1 cellular context compared by ENCODE assay signal in the genomic region with DNA sequence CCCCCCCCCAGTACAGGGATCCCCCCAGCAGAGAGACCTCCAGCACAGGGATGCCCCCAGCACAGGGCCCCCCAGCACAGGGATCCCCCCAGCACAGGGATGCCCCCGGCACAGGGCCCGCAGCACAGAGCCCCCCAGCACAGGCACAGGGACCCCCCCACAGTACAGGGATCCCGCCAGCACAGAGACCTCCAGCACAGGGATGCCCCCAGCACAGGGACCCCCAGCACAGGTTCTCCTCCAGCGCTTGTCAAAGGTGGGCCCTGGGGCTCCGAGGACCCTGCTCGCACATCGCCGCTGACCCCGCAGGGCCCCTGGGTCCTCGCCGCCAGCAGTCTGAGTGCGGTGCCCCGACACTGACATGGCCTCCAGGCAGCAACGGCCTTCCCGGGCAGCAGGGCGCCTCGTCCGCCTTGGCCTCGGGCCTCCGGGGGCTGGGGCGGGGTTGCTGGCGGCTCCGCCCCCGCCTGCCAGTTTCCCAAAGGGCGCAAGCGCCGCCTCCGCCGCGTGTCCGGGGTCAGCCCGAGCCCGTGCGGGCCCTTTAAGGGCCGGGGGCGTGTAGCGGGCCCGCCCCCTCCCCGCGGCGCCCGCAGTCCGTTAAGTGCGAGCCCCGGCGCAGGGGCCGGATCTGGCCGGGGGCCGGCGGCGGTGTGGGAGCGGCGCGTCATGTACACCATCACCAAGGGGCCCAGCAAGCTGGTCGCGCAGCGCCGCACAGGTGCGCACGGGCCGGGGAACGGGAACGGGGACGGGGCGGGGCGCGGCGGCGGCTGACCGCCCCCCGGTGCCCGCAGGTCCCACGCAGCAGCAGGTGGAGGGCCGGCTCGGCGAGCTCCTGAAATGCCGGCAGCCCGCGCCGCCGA.
TF ChIP-seq lines count a peak whose summit lies in the region.

A gene with protein sequence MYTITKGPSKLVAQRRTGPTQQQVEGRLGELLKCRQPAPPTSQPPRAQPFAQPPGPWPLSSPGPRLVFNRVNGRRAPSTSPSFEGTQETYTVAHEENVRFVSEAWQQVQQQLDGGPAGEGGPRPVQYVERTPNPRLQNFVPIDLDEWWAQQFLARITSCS (plus strand): TSS at position 503 of the 863 bp plus-strand sequence. CDS start 164 bp downstream, at position 667.

TF ChIP-seq in IMR-90, 13 proteins besides CTCF, POLR2A, EP300 and RAD21:
- TF ChIP-seq FOS (IDR thresholded peaks at IDR 0.05; ENCODE audit: low read depth, low read length) (no peak), CEBPB (IDR thresholded peaks at IDR 0.05; ENCODE audit: low read depth, low read length) (no peak), CHD1 (IDR thresholded peaks at IDR 0.05; ENCODE audit: low read depth, low read length) (no peak), MAFK (IDR thresholded peaks at IDR 0.05; ENCODE audit: low read depth, low read length) (no peak), RCOR1 (IDR thresholded peaks at IDR 0.05; ENCODE audit: insufficient replicate concordance, low read length) (no peak), MXI1 (IDR thresholded peaks at IDR 0.05; ENCODE audit: borderline replicate concordance, low read depth, low read length) (peak; percentile 73; the same call in 1 of the 2 replicates), BHLHE40 (IDR thresholded peaks at IDR 0.05; ENCODE audit: low read depth, low read length) (peak; percentile 66), MAZ (IDR thresholded peaks at IDR 0.05; ENCODE audit: borderline replicate concordance, low read depth, low read length) (peak; percentile 76; the same call in 1 of the 2 replicates)
